22 cellular contexts compared by ENCODE assay signal in genomic region chr2:23618265-23618664, GRCh38.
A peak's percentile ranks its signal among the peaks of the same experiment; 100 is the strongest.
DNase-seq lines count a peak whose midpoint lies in the region; ATAC-seq and TF ChIP-seq lines count a peak whose summit lies in the region.
"Had no signal": no experiment of that assay in that cellular context is flagged by ENCODE, and none has a peak within 500 bp of the region (broad histone marks: within the 10 kb centered on the region; RNA-seq: fewer than 3 reads in every experiment).

No MANE protein-coding gene starts in this region.

- H3K4me2 ChIP-seq in parathyroid adenoma (ENCODE audit: low read length), result no peak overlapping the region
- H3K4me2 ChIP-seq: GM23338 had no signal

- H3K36me3 ChIP-seq in colonic mucosa (no peaks in the 10 kb centered on the region), parathyroid adenoma (ENCODE audit: control insufficient read depth, insufficient read depth, low read length) (no peaks in the 10 kb centered on the region), tibial artery (no peaks in the 10 kb centered on the region)
- H3K36me3 ChIP-seq: SJSA1 had no signal

- TF ChIP-seq CTCF in colonic mucosa (IDR thresholded peaks at IDR 0.05) (no peak), parathyroid adenoma (IDR thresholded peaks at IDR 0.05) (no peak), tibial artery (IDR thresholded peaks at IDR 0.05) (no peak)

- H3K79me2 ChIP-seq in parathyroid adenoma, result no peaks in the 10 kb centered on the region

- WGBS in right cardiac atrium, result 87% methylated on average over 10 of the region's 10 CpGs

- H2AFZ ChIP-seq in parathyroid adenoma, result no peak overlapping the region
- H2AFZ ChIP-seq: GM23338 had no signal

- H3K27ac ChIP-seq in colonic mucosa (peak overlapping the region; percentile 24), right cardiac atrium (ENCODE audit: low read length) (peak overlapping the region; percentile 9), parathyroid adenoma (peak overlapping the region; percentile 32), tibial artery (peak overlapping the region; percentile 86 to 88)
- H3K27ac ChIP-seq: body of pancreas, epithelial cell of prostate, SJSA1 had no signal

- H3K4me3 ChIP-seq in colonic mucosa (no peak overlapping the region), right cardiac atrium (ENCODE audit: low read length) (no peak overlapping the region), parathyroid adenoma (ENCODE audit: low read depth, low read length) (no peak overlapping the region), tibial artery (no peak overlapping the region)
- H3K4me3 ChIP-seq: body of pancreas, GM12878, GM23338, SJSA1 had no signal

- no peaks in the 10 kb centered on the region for H3K9me3 ChIP-seq in colonic mucosa
- H3K9me3 ChIP-seq in right cardiac atrium (ENCODE audit: control insufficient read depth, low read length), result no peaks in the 10 kb centered on the region
- no peaks in the 10 kb centered on the region for H3K9me3 ChIP-seq in parathyroid adenoma (ENCODE audit: control insufficient read depth, low read length)
- H3K9me3 ChIP-seq in tibial artery, result no peaks in the 10 kb centered on the region
- H3K9me3 ChIP-seq: body of pancreas, SJSA1 had no signal

- H3K4me1 ChIP-seq in colonic mucosa, result no peaks in the 10 kb centered on the region
- peaks cover 8% of the 10 kb centered on the region for H3K4me1 ChIP-seq in right cardiac atrium (ENCODE audit: control insufficient read depth, insufficient read depth, low read length)
- H3K4me1 ChIP-seq in parathyroid adenoma, result no peaks in the 10 kb centered on the region
- H3K4me1 ChIP-seq in tibial artery, result peaks cover 0 to 63% (median 50%) of the 10 kb centered on the region in 4 donors
- H3K4me1 ChIP-seq: body of pancreas had no signal

- H3K27me3 ChIP-seq in colonic mucosa, result no peaks in the 10 kb centered on the region
- H3K27me3 ChIP-seq in right cardiac atrium (ENCODE audit: control insufficient read depth, insufficient read depth), result no peaks in the 10 kb centered on the region
- no peaks in the 10 kb centered on the region for H3K27me3 ChIP-seq in parathyroid adenoma (ENCODE audit: control insufficient read depth, insufficient read depth, low read length)
- no peaks in the 10 kb centered on the region for H3K27me3 ChIP-seq in tibial artery
- H3K27me3 ChIP-seq: body of pancreas, SJSA1 had no signal

- peak in 1 of 2 donors; percentile 3 for ATAC-seq in right cardiac atrium
- no peak for ATAC-seq in HG03521 (IDR thresholded peaks at IDR 0.05; ENCODE audit: unreplicated experiment)
- ATAC-seq: GM12878, GM23338, PC-3 had no signal

- DNase-seq in colonic mucosa, result no peak
- DNase-seq in right cardiac atrium, result no peak
- DNase-seq in tibial artery, result no peak
- no peak for DNase-seq in SHP77 treated with DMSO at 0.1 percent for 48 hours (lab: John Stamatoyannopoulos, UW)
- DNase-seq in anterior cingulate cortex (lab: John Stamatoyannopoulos, UW), result no peak
- no peak for DNase-seq in COLO668 (lab: John Stamatoyannopoulos, UW; ENCODE audit: unreplicated experiment)
- DNase-seq: activated CD4-positive, alpha-beta T cell treated with anti-CD3 and anti-CD28 coated beads, Interleukin-2, amount 10 ng/mL, durations not matched to agents 24 days and 14 days; activated naive CD8-positive, alpha-beta T cell treated with anti-CD3 and anti-CD28 coated beads, Interleukin-2, amount 10 ng/mL, durations not matched to agents 7 days and 5 days; CD8-positive, alpha-beta memory T cell; dermis blood vessel endothelial cell; DMS79; KBM-7; NCI-H146; NCI-H82 had no signal

- H3K9ac ChIP-seq in colonic mucosa (ENCODE audit: low read depth in 2 of 2, low read length in 2 of 2), result no peak overlapping the region
- H3K9ac ChIP-seq in parathyroid adenoma, result no peak overlapping the region

- intact Hi-C loops in colonic mucosa (cut with DNase I) (no loop called here), right cardiac atrium (cut with DNase I) (no loop called here), tibial artery (cut with DNase I; ENCODE audit: low total_unique reads) (no loop called here)

Comparison
In these comparisons a context has a peak if more than half of its experiments do, and no peak if none do; other contexts are left out.
1. H3K27ac ChIP-seq: peak in every context shown above with its lines; median percentile 87 in tibial artery; 32 in parathyroid adenoma; 24 in colonic mucosa; 9 in right cardiac atrium.